Comparison of ENCODE assay signal across 21 cellular contexts in the genomic region with DNA sequence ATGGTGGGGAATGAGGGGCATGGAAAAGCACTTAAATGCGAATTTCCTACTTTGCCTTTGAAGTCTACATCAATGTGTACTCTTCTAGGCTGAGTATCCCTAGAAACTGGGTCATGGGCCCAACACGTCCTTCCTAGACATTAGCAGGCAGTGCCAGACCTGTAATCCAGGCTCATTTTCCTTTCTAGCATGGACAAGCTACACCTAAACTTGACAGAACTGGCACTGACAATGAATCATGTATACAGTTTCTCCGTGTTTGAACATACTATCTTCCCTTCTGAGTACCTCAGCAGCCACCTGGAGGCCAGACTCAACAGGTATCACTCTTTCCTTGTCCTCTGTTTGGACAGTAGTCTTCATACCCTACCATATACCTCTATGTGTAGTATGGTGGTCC. TPM values are rescaled to one million over a fixed set of nuclear protein-coding genes. Genes with fewer than 3 reads are reported as not detected.
DNase-seq lines count a peak whose midpoint lies in the region; ATAC-seq and TF ChIP-seq lines count a peak whose summit lies in the region.
"Had no signal": no experiment of that assay in that cellular context is flagged by ENCODE, and none has a peak within 500 bp of the region (broad histone marks: within the 10 kb centered on the region; RNA-seq: fewer than 3 reads in every experiment).

No MANE protein-coding gene starts in this region.

- intact Hi-C loops in activated CD8-positive, alpha-beta T cell treated with anti-CD3 and anti-CD28 coated beads for 36 hours (cut with micrococcal nuclease): no loop called here
- intact Hi-C loops in lower leg skin (cut with DNase I; ENCODE audit: low total_unique reads): no loop called here

- H3K4me1 Mint-ChIP-seq in activated CD8-positive, alpha-beta T cell treated with anti-CD3 and anti-CD28 coated beads for 36 hours (ENCODE audit: low read depth): peaks cover 15% of the 10 kb centered on the region
- H3K4me1 Mint-ChIP-seq in activated CD8-positive, alpha-beta T cell treated with anti-CD3 and anti-CD28 coated beads, Interleukin-2, amount 10 ng/mL, durations not matched to agents 7 days and 5 days (ENCODE audit: low read depth): no peaks in the 10 kb centered on the region
- H3K4me1 Mint-ChIP-seq in stimulated activated naive CD8-positive, alpha-beta T cell treated with anti-CD3 and anti-CD28 coated beads, Interleukin-15, Interleukin-2, amounts not matched to agents 100 ng/mL and 50 ng/mL, for 24 hours (ENCODE audit: low read depth): peaks cover 27% of the 10 kb centered on the region
- no peaks in the 10 kb centered on the region for H3K4me1 Mint-ChIP-seq in stimulated activated naive CD8-positive, alpha-beta T cell treated with anti-CD3 and anti-CD28 coated beads, Interleukin-15, amount 100 ng/mL, for 72 hours

- peak overlapping the region; percentile 69 for H3K27ac Mint-ChIP-seq in activated CD8-positive, alpha-beta T cell treated with anti-CD3 and anti-CD28 coated beads for 36 hours
- H3K27ac Mint-ChIP-seq in activated CD8-positive, alpha-beta T cell treated with anti-CD3 and anti-CD28 coated beads, Interleukin-2, amount 10 ng/mL, durations not matched to agents 7 days and 5 days: no peak overlapping the region
- peak overlapping the region; percentile 14 for H3K27ac Mint-ChIP-seq in stimulated activated naive CD8-positive, alpha-beta T cell treated with anti-CD3 and anti-CD28 coated beads, Interleukin-15, Interleukin-2, amounts not matched to agents 100 ng/mL and 50 ng/mL, for 24 hours
- H3K27ac Mint-ChIP-seq in stimulated activated naive CD8-positive, alpha-beta T cell treated with anti-CD3 and anti-CD28 coated beads, Interleukin-15, amount 100 ng/mL, for 72 hours: peak overlapping the region in 1 of 2 donors; percentile 61

- no peaks in the 10 kb centered on the region for H3K27me3 Mint-ChIP-seq in activated CD8-positive, alpha-beta T cell treated with anti-CD3 and anti-CD28 coated beads for 36 hours
- no peaks in the 10 kb centered on the region for H3K27me3 Mint-ChIP-seq in activated CD8-positive, alpha-beta T cell treated with anti-CD3 and anti-CD28 coated beads, Interleukin-2, amount 10 ng/mL, durations not matched to agents 7 days and 5 days (ENCODE audit: low read depth)
- H3K27me3 Mint-ChIP-seq in stimulated activated naive CD8-positive, alpha-beta T cell treated with anti-CD3 and anti-CD28 coated beads, Interleukin-15, Interleukin-2, amounts not matched to agents 100 ng/mL and 50 ng/mL, for 24 hours: no peaks in the 10 kb centered on the region
- H3K27me3 Mint-ChIP-seq in stimulated activated naive CD8-positive, alpha-beta T cell treated with anti-CD3 and anti-CD28 coated beads, Interleukin-15, amount 100 ng/mL, for 72 hours: no peaks in the 10 kb centered on the region

- no peak for TF ChIP-seq POLR2A in lower leg skin (IDR thresholded peaks at IDR 0.05)

- peaks cover 53% of the 10 kb centered on the region for H3K36me3 Mint-ChIP-seq in activated CD8-positive, alpha-beta T cell treated with anti-CD3 and anti-CD28 coated beads for 36 hours (ENCODE audit: low read depth)
- peaks cover 83% of the 10 kb centered on the region for H3K36me3 Mint-ChIP-seq in activated CD8-positive, alpha-beta T cell treated with anti-CD3 and anti-CD28 coated beads, Interleukin-2, amount 10 ng/mL, durations not matched to agents 7 days and 5 days (ENCODE audit: low read depth)
- H3K36me3 Mint-ChIP-seq in stimulated activated naive CD8-positive, alpha-beta T cell treated with anti-CD3 and anti-CD28 coated beads, Interleukin-15, Interleukin-2, amounts not matched to agents 100 ng/mL and 50 ng/mL, for 24 hours (ENCODE audit: low read depth): peaks cover 72% of the 10 kb centered on the region

- H3K9me3 Mint-ChIP-seq in activated CD8-positive, alpha-beta T cell treated with anti-CD3 and anti-CD28 coated beads for 36 hours: no peaks in the 10 kb centered on the region
- H3K9me3 Mint-ChIP-seq in activated CD8-positive, alpha-beta T cell treated with anti-CD3 and anti-CD28 coated beads, Interleukin-2, amount 10 ng/mL, durations not matched to agents 7 days and 5 days (ENCODE audit: insufficient read depth): no peaks in the 10 kb centered on the region
- H3K9me3 Mint-ChIP-seq in stimulated activated naive CD8-positive, alpha-beta T cell treated with anti-CD3 and anti-CD28 coated beads, Interleukin-15, Interleukin-2, amounts not matched to agents 100 ng/mL and 50 ng/mL, for 24 hours: no peaks in the 10 kb centered on the region
- H3K9me3 Mint-ChIP-seq in stimulated activated naive CD8-positive, alpha-beta T cell treated with anti-CD3 and anti-CD28 coated beads, Interleukin-15, amount 100 ng/mL, for 72 hours: no peaks in the 10 kb centered on the region

- CTCF ChIA-PET in activated CD8-positive, alpha-beta T cell treated with anti-CD3 and anti-CD28 coated beads for 36 hours (lab: Charles Lee): interaction anchor here (1.4 to 1.6 kb wide), 2 partner anchors 19 to 124 kb away, joined by 3 to 4 read pairs; no protein-coding TSS in a partner anchor
- CTCF ChIA-PET in activated CD8-positive, alpha-beta T cell treated with anti-CD3 and anti-CD28 coated beads, Interleukin-2, amount 10 ng/mL, durations not matched to agents 7 days and 5 days (lab: Charles Lee): interaction anchor here (0.8 to 1.1 kb wide), 3 partner anchors 11 to 56 kb away, joined by 3 to 4 read pairs (median 4); no protein-coding TSS in a partner anchor

- no peak for ATAC-seq in activated CD8-positive, alpha-beta T cell treated with anti-CD3 and anti-CD28 coated beads for 36 hours
- no peak for ATAC-seq in activated CD8-positive, alpha-beta T cell treated with anti-CD3 and anti-CD28 coated beads, Interleukin-2, amount 10 ng/mL, durations not matched to agents 7 days and 5 days
- no peak for ATAC-seq in stimulated activated naive CD8-positive, alpha-beta T cell treated with anti-CD3 and anti-CD28 coated beads, Interleukin-15, amount 100 ng/mL, for 72 hours
- peak; percentile 73 for ATAC-seq in esophagus mucosa

- 60 to 81% methylated on average over 3 of the region's 3 CpGs for WGBS in lower leg skin, 2 donors

- no peak for DNase-seq in activated CD8-positive, alpha-beta T cell treated with anti-CD3 and anti-CD28 coated beads for 36 hours
- DNase-seq in activated CD8-positive, alpha-beta T cell treated with anti-CD3 and anti-CD28 coated beads, Interleukin-2, amount 10 ng/mL, durations not matched to agents 7 days and 5 days: no peak
- DNase-seq in stimulated activated naive CD8-positive, alpha-beta T cell treated with anti-CD3 and anti-CD28 coated beads, Interleukin-15, amount 100 ng/mL, for 72 hours: no peak
- no peak for DNase-seq in NCI-H2196 treated with DMSO at 0.1 percent for 48 hours (lab: John Stamatoyannopoulos, UW; ENCODE audit: unreplicated experiment)
- no peak for DNase-seq in lower leg skin (ENCODE audit: low spot score in 2 of 2)
- DNase-seq: BE2C; DMS53; GDM1; KG1; NCI-H1105; NCI-H146; NCI-H2029; NCI-H226; NCI-H510A treated with DMSO at 0.1 percent for 48 hours; NCI-H748 treated with DMSO at 0.1 percent for 48 hours; NK-92 treated with Interleukin-12 subunit alpha and Interleukin-12 subunit beta, amount 100 ng/mL, for 24 hours; SHP77 treated with DMSO at 0.1 percent for 48 hours had no signal

- no peak for TF ChIP-seq CTCF in activated CD8-positive, alpha-beta T cell treated with anti-CD3 and anti-CD28 coated beads for 36 hours (IDR thresholded peaks at IDR 0.05)
- TF ChIP-seq CTCF in lower leg skin (IDR thresholded peaks at IDR 0.05): no peak

- H3K4me3 ChIP-seq in lower leg skin (ENCODE audit: low read depth, poor library complexity, severe bottlenecking): no peak overlapping the region

- H3K4me3 Mint-ChIP-seq in activated CD8-positive, alpha-beta T cell treated with anti-CD3 and anti-CD28 coated beads for 36 hours: no peak overlapping the region
- no peak overlapping the region for H3K4me3 Mint-ChIP-seq in activated CD8-positive, alpha-beta T cell treated with anti-CD3 and anti-CD28 coated beads, Interleukin-2, amount 10 ng/mL, durations not matched to agents 7 days and 5 days
- no peak overlapping the region for H3K4me3 Mint-ChIP-seq in stimulated activated naive CD8-positive, alpha-beta T cell treated with anti-CD3 and anti-CD28 coated beads, Interleukin-15, Interleukin-2, amounts not matched to agents 100 ng/mL and 50 ng/mL, for 24 hours
- H3K4me3 Mint-ChIP-seq in stimulated activated naive CD8-positive, alpha-beta T cell treated with anti-CD3 and anti-CD28 coated beads, Interleukin-15, amount 100 ng/mL, for 72 hours: no peak overlapping the region

- POLR2A ChIA-PET in activated CD8-positive, alpha-beta T cell treated with anti-CD3 and anti-CD28 coated beads for 36 hours (lab: Charles Lee): interaction anchor here (1.1 kb wide), 1 partner anchor 25 kb away, joined by 3 read pairs; no protein-coding TSS in a partner anchor
- POLR2A ChIA-PET in activated CD8-positive, alpha-beta T cell treated with anti-CD3 and anti-CD28 coated beads, Interleukin-2, amount 10 ng/mL, durations not matched to agents 7 days and 5 days (lab: Charles Lee): no interaction called here

RNA-seq across cellular contexts. Expression of a gene that starts 25.8 kb away (rescaled TPM):
- 1 to 10 TPM; 5.2 to 5.6 TPM for total RNA-seq in activated CD8-positive, alpha-beta T cell treated with anti-CD3 and anti-CD28 coated beads for 36 hours
- 1 to 10 TPM; 7.1 to 7.7 TPM for total RNA-seq in activated CD8-positive, alpha-beta T cell treated with anti-CD3 and anti-CD28 coated beads, Interleukin-2, amount 10 ng/mL, durations not matched to agents 7 days and 5 days
- total RNA-seq in esophagus mucosa (0.80 TPM), lower leg skin (1 to 10 TPM; 1.9 to 3.7 (median 3.2) TPM)

RNA-seq across cellular contexts. Expression of a gene that starts 26.1 kb away (rescaled TPM):
- total RNA-seq in activated CD8-positive, alpha-beta T cell treated with anti-CD3 and anti-CD28 coated beads for 36 hours: 10 to 100 TPM; 87.6 to 92.9 TPM
- total RNA-seq in activated CD8-positive, alpha-beta T cell treated with anti-CD3 and anti-CD28 coated beads, Interleukin-2, amount 10 ng/mL, durations not matched to agents 7 days and 5 days: 100 to 1,000 TPM; 141 to 143 TPM
- total RNA-seq in esophagus mucosa (2.0 TPM), lower leg skin (1 to 10 TPM; 4.0 to 5.0 (median 4.6) TPM)

RNA-seq across cellular contexts. Expression of a gene that starts 50.2 kb away (rescaled TPM):
- total RNA-seq in activated CD8-positive, alpha-beta T cell treated with anti-CD3 and anti-CD28 coated beads for 36 hours: 1 to 10 TPM; 6.9 to 9.4 TPM
- 10 to 100 TPM; 11.8 to 12.7 TPM for total RNA-seq in activated CD8-positive, alpha-beta T cell treated with anti-CD3 and anti-CD28 coated beads, Interleukin-2, amount 10 ng/mL, durations not matched to agents 7 days and 5 days
- total RNA-seq in esophagus mucosa: not detected
- not detected for total RNA-seq in lower leg skin
- total RNA-seq: A673, H4 had no signal

Comparison
In these comparisons a context has a peak if more than half of its experiments do, and no peak if none do; other contexts are left out.
1. RNA of a gene that starts 26.1 kb away (total RNA-seq): 141 to 143 TPM in activated CD8-positive, alpha-beta T cell treated with anti-CD3 and anti-CD28 coated beads, Interleukin-2, amount 10 ng/mL, durations not matched to agents 7 days and 5 days and 87.6 to 92.9 TPM in activated CD8-positive, alpha-beta T cell treated with anti-CD3 and anti-CD28 coated beads for 36 hours; 4.0 to 5.0 TPM in lower leg skin and 2.0 TPM in esophagus mucosa (single experiment); every median in the first group is over 10 times any median in the second.